ENCODE assay signal across 1 cellular context in the genomic region with DNA sequence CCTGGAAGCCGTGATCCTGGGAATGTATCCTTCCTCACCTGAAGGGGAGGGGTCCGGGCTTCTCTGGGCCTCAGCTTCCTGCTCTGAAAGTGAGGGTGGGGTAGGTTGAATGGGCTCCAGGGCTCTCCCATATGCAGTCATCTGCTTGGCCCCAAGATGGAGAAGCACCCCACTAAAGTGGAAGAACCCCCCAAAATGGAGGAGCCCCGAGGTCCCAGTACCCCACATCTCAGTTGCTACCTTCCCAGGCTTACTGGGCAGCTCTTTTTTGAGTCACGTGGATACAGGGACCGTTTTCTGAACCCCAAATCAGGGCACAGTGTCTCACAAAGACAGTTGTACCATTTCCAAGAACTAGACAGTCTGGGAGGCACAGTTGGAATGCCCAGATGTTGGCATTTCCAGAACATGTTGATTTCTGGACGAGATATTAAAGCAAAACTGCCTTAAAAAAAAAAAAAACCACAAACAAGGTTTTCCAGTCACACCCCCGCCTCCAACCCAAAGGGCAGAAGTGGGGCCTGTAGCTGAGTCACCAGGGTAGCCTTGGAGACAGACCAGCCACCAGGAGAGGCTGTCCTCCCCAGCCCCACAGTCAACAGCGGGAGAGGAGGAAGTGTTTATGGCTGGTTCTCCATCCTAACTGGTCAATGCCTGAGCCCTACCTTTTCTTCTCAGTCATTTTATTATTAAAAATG.
TF ChIP-seq lines count a peak whose summit lies in the region.

No MANE protein-coding gene starts in this region.

TF ChIP-seq in GM12878, 131 proteins besides CTCF, POLR2A, EP300 and RAD21:
- TF ChIP-seq HDAC6 (IDR thresholded peaks at IDR 0.05; ENCODE audit: unreplicated experiment) (no peak), JUNB (IDR thresholded peaks at IDR 0.05) (no peak), LARP7 (IDR thresholded peaks at IDR 0.05) (no peak)
